In the genomic region with DNA sequence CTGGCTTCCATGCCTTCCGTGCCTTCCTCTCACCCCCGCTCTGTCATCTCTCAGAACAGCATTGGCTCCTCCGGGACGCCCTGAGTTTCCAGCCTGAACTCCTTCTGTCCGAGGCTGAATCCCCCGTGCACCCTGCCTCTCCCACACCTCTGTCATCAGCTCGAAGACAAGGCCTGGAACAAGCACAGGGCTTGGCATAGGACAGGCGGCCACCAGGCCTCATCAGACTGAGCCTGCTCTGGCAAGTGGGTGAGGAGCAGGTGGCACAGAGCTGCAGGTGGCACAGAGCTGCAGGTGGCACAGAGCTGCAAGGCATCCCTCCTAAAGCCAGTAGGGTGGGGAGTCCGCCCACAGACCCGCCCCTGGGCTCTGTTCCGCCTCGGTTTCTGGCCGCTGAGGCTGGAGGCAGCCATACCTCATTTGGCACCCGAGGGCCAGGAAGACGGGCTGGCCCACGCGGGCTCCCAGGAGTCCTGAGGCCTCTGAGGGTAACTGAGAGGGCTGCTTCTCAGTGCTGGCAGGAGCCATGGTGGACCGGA, we compare ENCODE assay signal across 12 cellular contexts.
DNase-seq lines count a peak whose midpoint lies in the region; TF ChIP-seq lines count a peak whose summit lies in the region.
"Had no signal": no experiment of that assay in that cellular context is flagged by ENCODE, and none has a peak within 500 bp of the region (broad histone marks: within the 10 kb centered on the region; RNA-seq: fewer than 3 reads in every experiment).

No MANE protein-coding gene starts in this region.

- peaks cover 0 to 19% (median under 1%) of the 10 kb centered on the region in 4 donors for H3K36me3 ChIP-seq in sigmoid colon

- CTCF ChIA-PET in activated naive CD4-positive, alpha-beta T cell treated with anti-CD3 and anti-CD28 coated beads, Interleukin-2, amount 10 ng/mL, durations not matched to agents 7 days and 5 days (lab: Charles Lee): interaction anchor here (0.6 to 0.8 kb wide), 2 partner anchors 11 to 215 kb away, joined by 3 read pairs; no protein-coding TSS in a partner anchor
- CTCF ChIA-PET in activated naive CD4-positive, alpha-beta T cell treated with anti-CD3 and anti-CD28 coated beads for 36 hours (lab: Charles Lee): no interaction called here

- H3K4me3 Mint-ChIP-seq in activated naive CD4-positive, alpha-beta T cell treated with anti-CD3 and anti-CD28 coated beads, Interleukin-2, amount 10 ng/mL, durations not matched to agents 7 days and 5 days: no peak overlapping the region
- H3K4me3 Mint-ChIP-seq in activated naive CD4-positive, alpha-beta T cell treated with anti-CD3 and anti-CD28 coated beads for 36 hours: no peak overlapping the region
- H3K4me3 Mint-ChIP-seq in activated T-helper 1 cell treated with anti-CD3 and anti-CD28 coated beads, Interleukin-12 subunit alpha, Interleukin-12 subunit beta, Interleukin-2, Interleukin-4 antibody, amounts not matched to agents 30 ng/mL and 10 ng/mL and 1 ng/mL, durations not matched to agents 14 hours and 24 hours and 36 hours: no peak overlapping the region
- no peak overlapping the region for H3K4me3 Mint-ChIP-seq in progenitor cell of endocrine pancreas (ENCODE audit: low read depth)

- no peaks in the 10 kb centered on the region for H3K27me3 ChIP-seq in sigmoid colon
- H3K27me3 ChIP-seq: heart left ventricle had no signal

- peaks cover 34% of the 10 kb centered on the region for H3K36me3 Mint-ChIP-seq in activated naive CD4-positive, alpha-beta T cell treated with anti-CD3 and anti-CD28 coated beads, Interleukin-2, amount 10 ng/mL, durations not matched to agents 7 days and 5 days
- peaks cover 38% of the 10 kb centered on the region for H3K36me3 Mint-ChIP-seq in activated naive CD4-positive, alpha-beta T cell treated with anti-CD3 and anti-CD28 coated beads for 36 hours (ENCODE audit: low read depth)
- H3K36me3 Mint-ChIP-seq in activated T-helper 1 cell treated with anti-CD3 and anti-CD28 coated beads, Interleukin-12 subunit alpha, Interleukin-12 subunit beta, Interleukin-2, Interleukin-4 antibody, amounts not matched to agents 30 ng/mL and 10 ng/mL and 1 ng/mL, durations not matched to agents 14 hours and 24 hours and 36 hours (ENCODE audit: low read depth): peaks cover 45% of the 10 kb centered on the region
- peaks cover 4% of the 10 kb centered on the region for H3K36me3 Mint-ChIP-seq in progenitor cell of endocrine pancreas (ENCODE audit: insufficient read depth)

- no peak overlapping the region for H3K4me3 ChIP-seq in sigmoid colon
- H3K4me3 ChIP-seq: heart left ventricle, left ventricle myocardium inferior had no signal

- H3K9me3 Mint-ChIP-seq in activated naive CD4-positive, alpha-beta T cell treated with anti-CD3 and anti-CD28 coated beads, Interleukin-2, amount 10 ng/mL, durations not matched to agents 7 days and 5 days: no peaks in the 10 kb centered on the region
- no peaks in the 10 kb centered on the region for H3K9me3 Mint-ChIP-seq in activated naive CD4-positive, alpha-beta T cell treated with anti-CD3 and anti-CD28 coated beads for 36 hours
- H3K9me3 Mint-ChIP-seq in activated T-helper 1 cell treated with anti-CD3 and anti-CD28 coated beads, Interleukin-12 subunit alpha, Interleukin-12 subunit beta, Interleukin-2, Interleukin-4 antibody, amounts not matched to agents 30 ng/mL and 10 ng/mL and 1 ng/mL, durations not matched to agents 14 hours and 24 hours and 36 hours: no peaks in the 10 kb centered on the region
- H3K9me3 Mint-ChIP-seq in progenitor cell of endocrine pancreas (ENCODE audit: low read depth): no peaks in the 10 kb centered on the region

- H3K27me3 Mint-ChIP-seq in activated naive CD4-positive, alpha-beta T cell treated with anti-CD3 and anti-CD28 coated beads, Interleukin-2, amount 10 ng/mL, durations not matched to agents 7 days and 5 days: no peaks in the 10 kb centered on the region
- H3K27me3 Mint-ChIP-seq in activated naive CD4-positive, alpha-beta T cell treated with anti-CD3 and anti-CD28 coated beads for 36 hours (ENCODE audit: low read depth): no peaks in the 10 kb centered on the region
- no peaks in the 10 kb centered on the region for H3K27me3 Mint-ChIP-seq in activated T-helper 1 cell treated with anti-CD3 and anti-CD28 coated beads, Interleukin-12 subunit alpha, Interleukin-12 subunit beta, Interleukin-2, Interleukin-4 antibody, amounts not matched to agents 30 ng/mL and 10 ng/mL and 1 ng/mL, durations not matched to agents 14 hours and 24 hours and 36 hours (ENCODE audit: insufficient read depth)
- peaks cover 3% of the 10 kb centered on the region for H3K27me3 Mint-ChIP-seq in progenitor cell of endocrine pancreas

- TF ChIP-seq CTCF in progenitor cell of endocrine pancreas (IDR thresholded peaks at IDR 0.05; ENCODE audit: unreplicated experiment): no peak
- TF ChIP-seq CTCF in sigmoid colon (IDR thresholded peaks at IDR 0.05): no peak

- DNase-seq in activated naive CD4-positive, alpha-beta T cell treated with anti-CD3 and anti-CD28 coated beads, Interleukin-2, amount 10 ng/mL, durations not matched to agents 7 days and 5 days: peak; percentile 21
- no peak for DNase-seq in activated naive CD4-positive, alpha-beta T cell treated with anti-CD3 and anti-CD28 coated beads for 36 hours
- DNase-seq in NCI-H2107 treated with DMSO at 0.1 percent for 48 hours (lab: John Stamatoyannopoulos, UW; ENCODE audit: unreplicated experiment) (peak; percentile 86), progenitor cell of endocrine pancreas (ENCODE audit: low spot score, unreplicated experiment) (no peak), GM19240 (ENCODE audit: insufficient read length, low spot score) (no peak), sigmoid colon (no peak)
- no peak for DNase-seq in activated T-helper 1 cell treated with anti-CD3 and anti-CD28 coated beads, Interleukin-12 subunit alpha, Interleukin-12 subunit beta, Interleukin-2, Interleukin-4 antibody, amounts not matched to agents 30 ng/mL and 10 ng/mL and 1 ng/mL, durations not matched to agents 14 hours and 24 hours and 36 hours (ENCODE audit: low spot score)
- no peak for DNase-seq in activated CD4-positive, CD25-positive, alpha-beta regulatory T cell treated with anti-CD3 and anti-CD28 coated beads, Interleukin-2, amount 50 U/mL, for 72 hours
- DNase-seq: aorta, left ventricle myocardium inferior, nucleus accumbens had no signal

- no peaks in the 10 kb centered on the region for H3K9me3 ChIP-seq in sigmoid colon
- H3K9me3 ChIP-seq: heart left ventricle, left ventricle myocardium inferior had no signal

- no peak overlapping the region for H3K27ac ChIP-seq in sigmoid colon
- H3K27ac ChIP-seq: heart left ventricle, left ventricle myocardium inferior had no signal

- no peaks in the 10 kb centered on the region for H3K4me1 ChIP-seq in sigmoid colon

- no peaks in the 10 kb centered on the region for H3K4me1 Mint-ChIP-seq in activated naive CD4-positive, alpha-beta T cell treated with anti-CD3 and anti-CD28 coated beads, Interleukin-2, amount 10 ng/mL, durations not matched to agents 7 days and 5 days
- no peaks in the 10 kb centered on the region for H3K4me1 Mint-ChIP-seq in activated naive CD4-positive, alpha-beta T cell treated with anti-CD3 and anti-CD28 coated beads for 36 hours (ENCODE audit: low read depth)
- H3K4me1 Mint-ChIP-seq in activated T-helper 1 cell treated with anti-CD3 and anti-CD28 coated beads, Interleukin-12 subunit alpha, Interleukin-12 subunit beta, Interleukin-2, Interleukin-4 antibody, amounts not matched to agents 30 ng/mL and 10 ng/mL and 1 ng/mL, durations not matched to agents 14 hours and 24 hours and 36 hours (ENCODE audit: low read depth): no peaks in the 10 kb centered on the region
- H3K4me1 Mint-ChIP-seq in progenitor cell of endocrine pancreas (ENCODE audit: low read depth): peaks cover 32% of the 10 kb centered on the region

- WGBS in sigmoid colon, 2 donors: 88 to 92% methylated on average over 18 of the region's 18 CpGs

- intact Hi-C loops in activated naive CD4-positive, alpha-beta T cell treated with anti-CD3 and anti-CD28 coated beads for 36 hours (cut with micrococcal nuclease): no loop called here
- intact Hi-C loops in activated T-helper 1 cell treated with anti-CD3 and anti-CD28 coated beads, Interleukin-12 subunit alpha, Interleukin-12 subunit beta, Interleukin-2, Interleukin-4 antibody, amounts not matched to agents 30 ng/mL and 10 ng/mL and 1 ng/mL, durations not matched to agents 14 hours and 24 hours and 36 hours (cut with micrococcal nuclease): no loop called here
- intact Hi-C loops in sigmoid colon (cut with DNase I): no loop called here

- TF ChIP-seq EP300 in sigmoid colon (IDR thresholded peaks at IDR 0.05): no peak

- no peak overlapping the region for H3K27ac Mint-ChIP-seq in activated naive CD4-positive, alpha-beta T cell treated with anti-CD3 and anti-CD28 coated beads, Interleukin-2, amount 10 ng/mL, durations not matched to agents 7 days and 5 days
- H3K27ac Mint-ChIP-seq in activated naive CD4-positive, alpha-beta T cell treated with anti-CD3 and anti-CD28 coated beads for 36 hours: no peak overlapping the region
- peak overlapping the region; percentile 44 for H3K27ac Mint-ChIP-seq in activated T-helper 1 cell treated with anti-CD3 and anti-CD28 coated beads, Interleukin-12 subunit alpha, Interleukin-12 subunit beta, Interleukin-2, Interleukin-4 antibody, amounts not matched to agents 30 ng/mL and 10 ng/mL and 1 ng/mL, durations not matched to agents 14 hours and 24 hours and 36 hours
- H3K27ac Mint-ChIP-seq in progenitor cell of endocrine pancreas: peak overlapping the region; percentile 9

- no peak for TF ChIP-seq POLR2A in sigmoid colon (IDR thresholded peaks at IDR 0.05)

Comparison
In these comparisons a context has a peak if more than half of its experiments do, and no peak if none do; other contexts are left out.
1. DNase-seq: peak in activated naive CD4-positive, alpha-beta T cell treated with anti-CD3 and anti-CD28 coated beads, Interleukin-2, amount 10 ng/mL, durations not matched to agents 7 days and 5 days (single experiment) and NCI-H2107 treated with DMSO at 0.1 percent for 48 hours (single experiment); none in activated naive CD4-positive, alpha-beta T cell treated with anti-CD3 and anti-CD28 coated beads for 36 hours (single experiment), activated T-helper 1 cell treated with anti-CD3 and anti-CD28 coated beads, Interleukin-12 subunit alpha, Interleukin-12 subunit beta, Interleukin-2, Interleukin-4 antibody, amounts not matched to agents 30 ng/mL and 10 ng/mL and 1 ng/mL, durations not matched to agents 14 hours and 24 hours and 36 hours (single experiment), progenitor cell of endocrine pancreas (single experiment), GM19240 (single experiment), activated CD4-positive, CD25-positive, alpha-beta regulatory T cell treated with anti-CD3 and anti-CD28 coated beads, Interleukin-2, amount 50 U/mL, for 72 hours (single experiment) and sigmoid colon (single experiment).
2. H3K27ac Mint-ChIP-seq: peak in activated T-helper 1 cell treated with anti-CD3 and anti-CD28 coated beads, Interleukin-12 subunit alpha, Interleukin-12 subunit beta, Interleukin-2, Interleukin-4 antibody, amounts not matched to agents 30 ng/mL and 10 ng/mL and 1 ng/mL, durations not matched to agents 14 hours and 24 hours and 36 hours (single experiment) and progenitor cell of endocrine pancreas (single experiment); none in activated naive CD4-positive, alpha-beta T cell treated with anti-CD3 and anti-CD28 coated beads, Interleukin-2, amount 10 ng/mL, durations not matched to agents 7 days and 5 days (single experiment) and activated naive CD4-positive, alpha-beta T cell treated with anti-CD3 and anti-CD28 coated beads for 36 hours (single experiment).